ENCODE assay signal across 20 cellular contexts in the genomic region with DNA sequence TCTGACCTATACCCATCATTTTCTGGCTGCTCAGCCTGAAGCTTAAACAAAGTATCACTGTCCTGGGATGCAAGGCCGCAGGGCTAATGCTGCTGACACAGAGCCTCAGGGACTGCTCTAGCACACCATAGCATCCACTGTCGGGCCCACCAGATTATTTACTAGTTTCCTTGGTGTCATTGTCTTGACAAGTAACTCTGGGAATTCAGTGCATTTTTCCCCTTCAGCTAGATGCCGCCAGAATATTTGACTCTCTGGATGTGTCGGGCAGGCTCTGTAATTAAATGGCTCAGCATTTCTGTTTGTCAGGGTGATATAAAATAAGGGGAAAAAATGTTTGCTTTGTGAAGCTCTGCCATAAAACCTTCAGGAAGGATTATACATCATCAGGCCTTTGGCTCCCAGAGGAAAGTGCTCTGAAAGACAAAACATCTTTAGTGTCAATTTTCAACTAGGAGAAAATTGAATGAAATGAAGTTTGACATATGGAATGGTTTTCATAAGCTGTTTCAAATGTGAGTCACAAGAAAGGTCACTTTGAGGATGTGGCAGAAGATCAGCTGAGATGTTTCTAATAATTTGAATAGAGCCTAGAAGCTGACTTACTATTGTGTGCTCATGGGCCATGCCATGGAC.
DNase-seq lines count a peak whose midpoint lies in the region; ATAC-seq, FAIRE-seq and TF ChIP-seq lines count a peak whose summit lies in the region.
"Had no signal": no experiment of that assay in that cellular context is flagged by ENCODE, and none has a peak within 500 bp of the region (broad histone marks: within the 10 kb centered on the region; RNA-seq: fewer than 3 reads in every experiment).

No MANE protein-coding gene starts in this region.

- H3K27me3 ChIP-seq in BJ (ENCODE audit: control insufficient read depth, insufficient read depth, low read length): no peaks in the 10 kb centered on the region
- no peaks in the 10 kb centered on the region for H3K27me3 ChIP-seq in neuronal stem cell (ENCODE audit: control insufficient read depth in 3 of 3, insufficient read depth in 3 of 3, low read depth in 1 of 3, low read length in 3 of 3)
- H3K27me3 ChIP-seq: body of pancreas, upper lobe of left lung had no signal

- no peak for FAIRE-seq in H54 (lab: Jason Lieb, UNC)
- FAIRE-seq: K562 had no signal

- no peak overlapping the region for H3K23ac ChIP-seq in neuronal stem cell (ENCODE audit: low read depth, low read length, poor library complexity)

- peak overlapping the region; percentile 8 for H2AFZ ChIP-seq in neuronal stem cell (ENCODE audit: low read length)

- no peak overlapping the region for H2BK120ac ChIP-seq in neuronal stem cell (ENCODE audit: low read depth, low read length)

- H3K79me1 ChIP-seq in neuronal stem cell (ENCODE audit: low read depth, low read length): no peaks in the 10 kb centered on the region

- no peak overlapping the region for H3K4me2 ChIP-seq in neuronal stem cell (ENCODE audit: insufficient read depth, low read length, poor library complexity, severe bottlenecking)

- no peak overlapping the region for H3K27ac ChIP-seq in neuronal stem cell (replicated peaks; ENCODE audit: low read length)
- H3K27ac ChIP-seq: body of pancreas, RWPE1, upper lobe of left lung had no signal

- H3K4ac ChIP-seq in neuronal stem cell (ENCODE audit: low read length): no peak overlapping the region

- peaks cover 0 to 4% of the 10 kb centered on the region in 2 donors for H3K9me3 ChIP-seq in neuronal stem cell (replicated peaks in 1 of 2; ENCODE audit: control insufficient read depth in 2 of 2, insufficient read depth in 1 of 2, low read depth in 1 of 2, low read length in 2 of 2)
- H3K9me3 ChIP-seq: body of pancreas, upper lobe of left lung had no signal

- H3K4me3 ChIP-seq in BJ (ENCODE audit: low read depth, low read length) (no peak overlapping the region), neuronal stem cell (ENCODE audit: low read length in 2 of 2) (no peak overlapping the region)
- H3K4me3 ChIP-seq: body of pancreas, K562, upper lobe of left lung had no signal

- peak; percentile 64 for ATAC-seq in SK-N-SH treated with all-trans-retinoic acid at 6 μM for 48 hours
- ATAC-seq: body of pancreas; K562; right cardiac atrium; stimulated activated naive CD8-positive, alpha-beta T cell treated with anti-CD3 and anti-CD28 coated beads, Interleukin-15, amount 100 ng/mL, for 72 hours had no signal

- TF ChIP-seq POLR2A in H54 (IDR thresholded peaks at IDR 0.05; ENCODE audit: low read depth, low read length): no peak

- peak overlapping the region; percentile 13 for H3K18ac ChIP-seq in neuronal stem cell (ENCODE audit: low read length)

- no peak overlapping the region for H4K8ac ChIP-seq in neuronal stem cell (ENCODE audit: low read depth, low read length)

- no CpG with 5 or more reads among the region's 4 CpGs for WGBS in neuronal stem cell (ENCODE audit: extremely low coverage in 2 of 2, insufficient read length in 2 of 2, insufficient replicate concordance in 1 of 2), 2 donors

- POLR2A ChIA-PET in BJ (lab: Charles Lee): no interaction called here

- TF ChIP-seq CTCF in BJ (IDR thresholded peaks at IDR 0.05; ENCODE audit: insufficient read depth, low read depth, low read length): no peak

- peak; percentile 76 for DNase-seq in BJ (ENCODE audit: low read depth)
- DNase-seq in fibroblast of the conjunctiva (ENCODE audit: low read depth): peak; percentile 14
- no peak for DNase-seq in neuronal stem cell (ENCODE audit: low spot score)
- DNase-seq in hepatic stellate cell (ENCODE audit: low spot score): no peak
- no peak for DNase-seq in activated CD8-positive, alpha-beta memory T cell treated with anti-CD3 and anti-CD28 coated beads, Interleukin-2, amount 50 U/mL, for 4 hours
- DNase-seq in H54 (ENCODE audit: insufficient read length, low spot score): no peak
- DNase-seq in activated naive CD4-positive, alpha-beta T cell treated with anti-CD3 and anti-CD28 coated beads, Interleukin-2, amount 50 U/mL, for 16 hours: no peak
- DNase-seq: activated CD4-positive, alpha-beta T cell treated with anti-CD3 and anti-CD28 coated beads for 4 hours; activated naive CD4-positive, alpha-beta T cell treated with Interleukin-2 at 50 U/mL for 16 hours; body of pancreas; cortex of kidney; midbrain; NCI-H2029; nucleus accumbens; right cardiac atrium; stimulated activated naive CD8-positive, alpha-beta T cell treated with anti-CD3 and anti-CD28 coated beads, Interleukin-15, amount 100 ng/mL, for 72 hours; upper lobe of left lung had no signal

- H3K4me1 ChIP-seq in neuronal stem cell (ENCODE audit: control insufficient read depth in 2 of 2, insufficient read depth in 1 of 2, low read depth in 1 of 2, low read length in 2 of 2): peaks cover 4 to 7% of the 10 kb centered on the region in 2 donors
- H3K4me1 ChIP-seq: body of pancreas, upper lobe of left lung had no signal

- no peak overlapping the region for H2BK15ac ChIP-seq in neuronal stem cell (ENCODE audit: low read length)

- no peaks in the 10 kb centered on the region for H3K36me3 ChIP-seq in BJ (ENCODE audit: control insufficient read depth, insufficient read depth, low read length)
- H3K36me3 ChIP-seq in neuronal stem cell (replicated peaks in 1 of 2; ENCODE audit: control insufficient read depth in 2 of 2, insufficient read depth in 2 of 2, low read length in 2 of 2): no peaks in the 10 kb centered on the region
- H3K36me3 ChIP-seq: upper lobe of left lung had no signal

- H2BK12ac ChIP-seq in neuronal stem cell (ENCODE audit: low read length): no peak overlapping the region

- no peak overlapping the region for H2BK5ac ChIP-seq in neuronal stem cell (ENCODE audit: low read length)

- H4K91ac ChIP-seq in neuronal stem cell (ENCODE audit: low read depth, low read length, poor library complexity): no peak overlapping the region

- H2AK5ac ChIP-seq in neuronal stem cell (ENCODE audit: low read depth, low read length): no peak overlapping the region

- no peak overlapping the region for H3K14ac ChIP-seq in neuronal stem cell (ENCODE audit: low read length)

- H3K9ac ChIP-seq in neuronal stem cell (ENCODE audit: low read depth, low read length, poor library complexity): no peak overlapping the region

- CTCF ChIA-PET in BJ (lab: Yijun Ruan, JAX): interaction anchor here (2.1 kb wide), 1 partner anchor 10 kb away, joined by 7 read pairs; no protein-coding TSS in a partner anchor

TF ChIP-seq in SK-N-SH treated with all-trans-retinoic acid at 6 μM for 48 hours, 23 proteins besides CTCF, POLR2A, EP300 and RAD21 (continues in another document):
- TF ChIP-seq, protein P1, sequence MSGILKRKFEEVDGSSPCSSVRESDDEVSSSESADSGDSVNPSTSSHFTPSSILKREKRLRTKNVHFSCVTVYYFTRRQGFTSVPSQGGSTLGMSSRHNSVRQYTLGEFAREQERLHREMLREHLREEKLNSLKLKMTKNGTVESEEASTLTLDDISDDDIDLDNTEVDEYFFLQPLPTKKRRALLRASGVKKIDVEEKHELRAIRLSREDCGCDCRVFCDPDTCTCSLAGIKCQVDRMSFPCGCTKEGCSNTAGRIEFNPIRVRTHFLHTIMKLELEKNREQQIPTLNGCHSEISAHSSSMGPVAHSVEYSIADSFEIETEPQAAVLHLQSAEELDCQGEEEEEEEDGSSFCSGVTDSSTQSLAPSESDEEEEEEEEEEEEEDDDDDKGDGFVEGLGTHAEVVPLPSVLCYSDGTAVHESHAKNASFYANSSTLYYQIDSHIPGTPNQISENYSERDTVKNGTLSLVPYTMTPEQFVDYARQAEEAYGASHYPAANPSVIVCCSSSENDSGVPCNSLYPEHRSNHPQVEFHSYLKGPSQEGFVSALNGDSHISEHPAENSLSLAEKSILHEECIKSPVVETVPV (CRISPR knock-in tag; IDR thresholded peaks at IDR 0.05): peak; percentile 18; the same call in 1 of the 2 replicates
- TF ChIP-seq RARB (CRISPR knock-in tag; IDR thresholded peaks at IDR 0.05) (peak; percentile 90), ARNTL (CRISPR knock-in tag; IDR thresholded peaks at IDR 0.05; ENCODE audit: borderline replicate concordance, low read depth) (no peak), BACH2 (CRISPR knock-in tag; IDR thresholded peaks at IDR 0.05; ENCODE audit: borderline replicate concordance) (no peak), ZC3H10 (CRISPR knock-in tag; IDR thresholded peaks at IDR 0.05) (0 out of 2 replicates have a peak, but pooled peaks have one; percentile 83), SNAI2 (CRISPR knock-in tag; IDR thresholded peaks at IDR 0.05) (no peak), ESRRG (CRISPR knock-in tag; IDR thresholded peaks at IDR 0.05) (no peak), CSDC2 (CRISPR knock-in tag; IDR thresholded peaks at IDR 0.05) (no peak)
- TF ChIP-seq, protein P2, sequence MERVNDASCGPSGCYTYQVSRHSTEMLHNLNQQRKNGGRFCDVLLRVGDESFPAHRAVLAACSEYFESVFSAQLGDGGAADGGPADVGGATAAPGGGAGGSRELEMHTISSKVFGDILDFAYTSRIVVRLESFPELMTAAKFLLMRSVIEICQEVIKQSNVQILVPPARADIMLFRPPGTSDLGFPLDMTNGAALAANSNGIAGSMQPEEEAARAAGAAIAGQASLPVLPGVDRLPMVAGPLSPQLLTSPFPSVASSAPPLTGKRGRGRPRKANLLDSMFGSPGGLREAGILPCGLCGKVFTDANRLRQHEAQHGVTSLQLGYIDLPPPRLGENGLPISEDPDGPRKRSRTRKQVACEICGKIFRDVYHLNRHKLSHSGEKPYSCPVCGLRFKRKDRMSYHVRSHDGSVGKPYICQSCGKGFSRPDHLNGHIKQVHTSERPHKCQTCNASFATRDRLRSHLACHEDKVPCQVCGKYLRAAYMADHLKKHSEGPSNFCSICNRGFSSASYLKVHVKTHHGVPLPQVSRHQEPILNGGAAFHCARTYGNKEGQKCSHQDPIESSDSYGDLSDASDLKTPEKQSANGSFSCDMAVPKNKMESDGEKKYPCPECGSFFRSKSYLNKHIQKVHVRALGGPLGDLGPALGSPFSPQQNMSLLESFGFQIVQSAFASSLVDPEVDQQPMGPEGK (CRISPR knock-in tag; IDR thresholded peaks at IDR 0.05; ENCODE audit: borderline replicate concordance): peak; percentile 74; the same call in 1 of the 2 replicates
- TF ChIP-seq, protein P3, sequence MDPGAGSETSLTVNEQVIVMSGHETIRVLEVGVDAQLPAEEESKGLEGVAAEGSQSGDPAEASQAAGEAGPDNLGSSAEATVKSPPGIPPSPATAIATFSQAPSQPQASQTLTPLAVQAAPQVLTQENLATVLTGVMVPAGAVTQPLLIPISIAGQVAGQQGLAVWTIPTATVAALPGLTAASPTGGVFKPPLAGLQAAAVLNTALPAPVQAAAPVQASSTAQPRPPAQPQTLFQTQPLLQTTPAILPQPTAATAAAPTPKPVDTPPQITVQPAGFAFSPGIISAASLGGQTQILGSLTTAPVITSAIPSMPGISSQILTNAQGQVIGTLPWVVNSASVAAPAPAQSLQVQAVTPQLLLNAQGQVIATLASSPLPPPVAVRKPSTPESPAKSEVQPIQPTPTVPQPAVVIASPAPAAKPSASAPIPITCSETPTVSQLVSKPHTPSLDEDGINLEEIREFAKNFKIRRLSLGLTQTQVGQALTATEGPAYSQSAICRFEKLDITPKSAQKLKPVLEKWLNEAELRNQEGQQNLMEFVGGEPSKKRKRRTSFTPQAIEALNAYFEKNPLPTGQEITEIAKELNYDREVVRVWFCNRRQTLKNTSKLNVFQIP (CRISPR knock-in tag; IDR thresholded peaks at IDR 0.05; ENCODE audit: borderline replicate concordance, low read depth): no peak; the same call in 1 of the 2 replicates

Comparison
In these comparisons a context has a peak if more than half of its experiments do, and no peak if none do; other contexts are left out.
1. DNase-seq: peak in BJ (single experiment) and fibroblast of the conjunctiva (single experiment); none in neuronal stem cell (single experiment), hepatic stellate cell (single experiment), activated CD8-positive, alpha-beta memory T cell treated with anti-CD3 and anti-CD28 coated beads, Interleukin-2, amount 50 U/mL, for 4 hours (single experiment), H54 (single experiment) and activated naive CD4-positive, alpha-beta T cell treated with anti-CD3 and anti-CD28 coated beads, Interleukin-2, amount 50 U/mL, for 16 hours (single experiment).